10 cellular contexts compared by ENCODE assay signal in the genomic region with DNA sequence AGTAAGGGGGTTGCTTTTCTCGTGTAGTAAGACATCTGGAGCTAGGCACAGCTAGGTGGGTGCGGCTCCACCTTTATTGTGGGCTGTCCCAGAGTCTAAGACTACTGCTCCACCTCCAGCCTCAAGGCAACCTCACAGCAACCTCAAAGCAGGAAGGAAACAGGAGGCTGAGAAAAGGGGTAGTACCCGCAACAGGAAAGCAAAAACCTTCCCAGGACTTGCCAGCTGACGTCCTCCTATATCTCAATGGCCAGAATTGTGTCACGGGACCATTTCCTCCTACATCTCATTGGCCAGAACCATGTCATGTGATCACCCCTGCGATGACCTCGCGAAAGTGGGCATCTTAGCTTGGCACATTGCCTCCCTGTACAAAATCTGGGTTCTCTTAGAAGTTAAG. TPM values are rescaled to one million over a fixed set of nuclear protein-coding genes. Genes with fewer than 3 reads are reported as not detected.
DNase-seq lines count a peak whose midpoint lies in the region; ATAC-seq, FAIRE-seq and TF ChIP-seq lines count a peak whose summit lies in the region.
"Had no signal": no experiment of that assay in that cellular context is flagged by ENCODE, and none has a peak within 500 bp of the region (broad histone marks: within the 10 kb centered on the region; RNA-seq: fewer than 3 reads in every experiment).

No MANE protein-coding gene starts in this region.

- intact Hi-C loops in OCI-LY7 (cut with micrococcal nuclease; ENCODE audit: unreplicated experiment): no loop called here
- intact Hi-C loops in pancreas (cut with DNase I): no loop called here

- H3K56ac ChIP-seq in mesendoderm (ENCODE audit: low read length): no peak overlapping the region

- H2AK5ac ChIP-seq in mesendoderm (ENCODE audit: low read length): no peak overlapping the region

- H3K27me3 ChIP-seq in mesendoderm (ENCODE audit: insufficient read depth, low read length, poor library complexity): no peaks in the 10 kb centered on the region
- no peaks in the 10 kb centered on the region for H3K27me3 ChIP-seq in pancreas

- BruUV-seq in OCI-LY7 (replicated peaks; lab: Mats Ljungman, UMichigan): no TSS peak

- no peaks in the 10 kb centered on the region for H3K36me3 ChIP-seq in OCI-LY7 (ENCODE audit: insufficient read depth, low read length)
- no peaks in the 10 kb centered on the region for H3K36me3 ChIP-seq in mesendoderm (ENCODE audit: control insufficient read depth, insufficient read depth, low read length)
- H3K36me3 ChIP-seq in pancreas: no peaks in the 10 kb centered on the region

- H3K9me3 ChIP-seq in OCI-LY7 (ENCODE audit: low read length): peaks cover 5% of the 10 kb centered on the region; the same call in 1 of the 2 replicates
- H3K9me3 ChIP-seq in pancreas: no peaks in the 10 kb centered on the region

- no peak for FAIRE-seq in pancreas (lab: Jason Lieb, UNC)
- FAIRE-seq: keratinocyte had no signal

- no peak overlapping the region for H2BK120ac ChIP-seq in mesendoderm (ENCODE audit: low read depth, low read length)

- DNase-seq in GDM1 (lab: John Stamatoyannopoulos, UW): peak; percentile 85
- DNase-seq in OCI-LY7 (ENCODE audit: low spot score): peak; percentile 34
- DNase-seq in activated T-cell treated with anti-CD3 and anti-CD28 coated beads for 1 hour (ENCODE audit: low read depth): peak; percentile 6
- DNase-seq in mesendoderm: peak; percentile 52
- DNase-seq in pancreas: no peak
- DNase-seq in NCI-H510A (lab: John Stamatoyannopoulos, UW): no peak
- no peak for DNase-seq in RWPE1 (ENCODE audit: low spot score)

- H2BK5ac ChIP-seq in mesendoderm (ENCODE audit: low read length): no peak overlapping the region

- no peak overlapping the region for H4K8ac ChIP-seq in mesendoderm (ENCODE audit: low read depth, low read length)

- H3K79me2 ChIP-seq in OCI-LY7 (ENCODE audit: insufficient read depth, low read depth, low read length) (peaks cover under 1% of the 10 kb centered on the region; the same call in 1 of the 2 replicates), mesendoderm (ENCODE audit: control insufficient read depth, insufficient read depth, low read length) (no peaks in the 10 kb centered on the region)
- H3K79me2 ChIP-seq: parathyroid adenoma had no signal

- H3K79me1 ChIP-seq in mesendoderm (ENCODE audit: low read length): no peaks in the 10 kb centered on the region

- no peak overlapping the region for H2BK15ac ChIP-seq in mesendoderm (replicated peaks; ENCODE audit: low read depth)

- H2AFZ ChIP-seq in OCI-LY7 (ENCODE audit: low read length): peak overlapping the region; percentile 30; the same call in 1 of the 2 replicates
- H2AFZ ChIP-seq: parathyroid adenoma had no signal

- H3K18ac ChIP-seq in mesendoderm (ENCODE audit: low read length): no peak overlapping the region

- CTCF ChIA-PET in OCI-LY7 (lab: Charles Lee; ENCODE audit: unreplicated experiment) (interaction anchor here (0.7 to 0.9 kb wide), 2 partner anchors 12 to 55 kb away, joined by 3 read pairs; no protein-coding TSS in a partner anchor), RWPE1 (lab: Yijun Ruan, JAX) (no interaction called here)

- no peaks in the 10 kb centered on the region for H4K20me1 ChIP-seq in OCI-LY7 (ENCODE audit: insufficient read depth, low read length)

- POLR2A ChIA-PET in OCI-LY7 (lab: Charles Lee) (interaction anchor here (0.6 to 1.5 kb wide), 5 partner anchors 12 to 101 kb away, joined by 3 to 7 read pairs (median 3); no protein-coding TSS in a partner anchor), RWPE1 (lab: Yijun Ruan, JAX; ENCODE audit: low non-redundant PET) (no interaction called here)

- no peak for TF ChIP-seq CTCF in OCI-LY7 (conservative IDR thresholded peaks at IDR 0.05; ENCODE audit: low read length)
- no peak for TF ChIP-seq CTCF in pancreas (IDR thresholded peaks at IDR 0.05)
- no peak for TF ChIP-seq CTCF in RWPE1 (conservative IDR thresholded peaks at IDR 0.05; ENCODE audit: low read depth)

- H3K9me2 ChIP-seq in OCI-LY7 (ENCODE audit: insufficient read depth, low read length): no peaks in the 10 kb centered on the region

- H3K4me1 ChIP-seq in OCI-LY7 (ENCODE audit: insufficient read depth, low read length, poor library complexity, severe bottlenecking): peaks cover 19% of the 10 kb centered on the region
- H3K4me1 ChIP-seq in mesendoderm (ENCODE audit: control insufficient read depth, low read depth, low read length): peaks cover 3% of the 10 kb centered on the region
- peaks cover 0 to 2% (median 0%) of the 10 kb centered on the region in 3 donors for H3K4me1 ChIP-seq in pancreas
- H3K4me1 ChIP-seq: parathyroid adenoma had no signal

- no peak overlapping the region for H3K4ac ChIP-seq in mesendoderm (ENCODE audit: low read depth, low read length)

- H3K27ac ChIP-seq in OCI-LY7 (ENCODE audit: low read depth, low read length, poor library complexity, severe bottlenecking) (no peak overlapping the region), mesendoderm (ENCODE audit: low read depth, low read length) (no peak overlapping the region), pancreas (no peak overlapping the region), RWPE1 (no peak overlapping the region)
- H3K27ac ChIP-seq: parathyroid adenoma had no signal

- H3K4me3 ChIP-seq in OCI-LY7 (ENCODE audit: low read depth, low read length, poor library complexity, severe bottlenecking): no peak overlapping the region
- no peak overlapping the region for H3K4me3 ChIP-seq in mesendoderm (ENCODE audit: low read length)
- no peak overlapping the region for H3K4me3 ChIP-seq in pancreas

- no peak overlapping the region for H4K5ac ChIP-seq in mesendoderm (ENCODE audit: low read length)

- ATAC-seq in pancreas: no peak
- ATAC-seq in HG02870 (IDR thresholded peaks at IDR 0.05; ENCODE audit: unreplicated experiment): no peak

- WGBS in mesendoderm (ENCODE audit: extremely low coverage, insufficient coverage, low lambda C conversion rate): no CpG with 5 or more reads among the region's 8 CpGs
- 73 to 82% methylated on average over 8 of the region's 8 CpGs for WGBS in pancreas, 2 donors

- H3K23ac ChIP-seq in mesendoderm (ENCODE audit: low read length): no peak overlapping the region

- H3K4me2 ChIP-seq in OCI-LY7 (ENCODE audit: low read length) (peak overlapping the region; percentile 4; the same call in 1 of the 2 replicates), mesendoderm (ENCODE audit: low read length) (no peak overlapping the region)

- H3K9ac ChIP-seq in mesendoderm (ENCODE audit: low read length): no peak overlapping the region
- H3K9ac ChIP-seq: parathyroid adenoma had no signal

RNA-seq across cellular contexts. Expression of gene GPR160, which starts 4.3 kb away (rescaled TPM):
- total RNA-seq in OCI-LY7 (2014; rRNA removed; shearing (Covaris generic)): 90.5 and 108 TPM in 2 replicates
- total RNA-seq in OCI-LY7 (2022): 115 and 117 TPM in 2 replicates
- 9.7 TPM for polyA plus RNA-seq in mesendoderm (2013, experiment 1 of 2)
- polyA plus RNA-seq in mesendoderm (2013, experiment 2 of 2): 9.5 TPM
- total RNA-seq in pancreas: 10 to 100 TPM in 3 of 6 donors, 1 to 10 TPM in 3; 7.6 to 12.7 (median 10.2) TPM
- 1 to 10 TPM; 4.4 to 5.1 TPM for polyA plus RNA-seq in pancreas

Comparison
In these comparisons a context has a peak if more than half of its experiments do, and no peak if none do; other contexts are left out.
1. DNase-seq: peak in GDM1 (single experiment), OCI-LY7 (single experiment), activated T-cell treated with anti-CD3 and anti-CD28 coated beads for 1 hour (single experiment) and mesendoderm (single experiment); none in pancreas (0 of 6), NCI-H510A (single experiment) and RWPE1 (single experiment).
2. RNA of gene GPR160, which starts 4.3 kb away (total RNA-seq): 90.5 to 117 TPM in OCI-LY7; 7.6 to 12.7 TPM in pancreas; every median in the first group is over 4 times any median in the second.